Comparison of ENCODE assay signal across 22 cellular contexts in genomic region chr18:31049189-31049588, GRCh38. TPM values are rescaled to one million over a fixed set of nuclear protein-coding genes. Genes with fewer than 3 reads are reported as not detected.
DNase-seq lines count a peak whose midpoint lies in the region; ATAC-seq and TF ChIP-seq lines count a peak whose summit lies in the region.
"Had no signal": no experiment of that assay in that cellular context is flagged by ENCODE, and none has a peak within 500 bp of the region (broad histone marks: within the 10 kb centered on the region; RNA-seq: fewer than 3 reads in every experiment).

No MANE protein-coding gene starts in this region.

- H3K4me1 ChIP-seq in IMR-90 (ENCODE audit: control insufficient read depth, insufficient read depth, low read length): no peaks in the 10 kb centered on the region
- peaks cover 33% of the 10 kb centered on the region for H3K4me1 ChIP-seq in foreskin keratinocyte
- H3K4me1 ChIP-seq: colonic mucosa, pancreas, sigmoid colon, tibial nerve had no signal

- no peak overlapping the region for H3K4me2 ChIP-seq in IMR-90 (ENCODE audit: low read depth, low read length)

- H3K9me3 Mint-ChIP-seq in activated T-cell treated with anti-CD3 and anti-CD28 coated beads, Interleukin-2, amount 50 U/mL, for 24 hours: peaks cover 19% of the 10 kb centered on the region
- H3K9me3 Mint-ChIP-seq in activated T-cell treated with anti-CD3 and anti-CD28 coated beads, Interleukin-2, amount 50 U/mL, for 4 hours: peaks cover 14% of the 10 kb centered on the region

- no peak overlapping the region for H2BK5ac ChIP-seq in IMR-90 (ENCODE audit: low read depth, low read length, poor library complexity, severe bottlenecking)

- H3K4ac ChIP-seq in IMR-90 (ENCODE audit: low read depth, low read length): no peak overlapping the region

- H4K91ac ChIP-seq in IMR-90 (ENCODE audit: insufficient read depth, low read depth, low read length): no peak overlapping the region

- TF ChIP-seq POLR2A in IMR-90 (IDR thresholded peaks at IDR 0.05; ENCODE audit: low read depth, low read length): no peak

- WGBS in IMR-90 (ENCODE audit: extremely low coverage in 2 of 2, insufficient read length in 1 of 2), 2 experiments: no CpG with 5 or more reads among the region's 4 CpGs

- no peak for TF ChIP-seq RAD21 in IMR-90 (IDR thresholded peaks at IDR 0.05; ENCODE audit: low read length)

- H2BK20ac ChIP-seq in IMR-90 (ENCODE audit: low read depth, low read length): no peak overlapping the region

- H3K36me3 Mint-ChIP-seq in activated T-cell treated with anti-CD3 and anti-CD28 coated beads, Interleukin-2, amount 50 U/mL, for 24 hours (ENCODE audit: low read depth): no peaks in the 10 kb centered on the region
- H3K36me3 Mint-ChIP-seq in activated T-cell treated with anti-CD3 and anti-CD28 coated beads, Interleukin-2, amount 50 U/mL, for 4 hours (ENCODE audit: insufficient read depth): no peaks in the 10 kb centered on the region
- H3K36me3 Mint-ChIP-seq: activated naive CD8-positive, alpha-beta T cell had no signal

- H3K56ac ChIP-seq in IMR-90 (ENCODE audit: extremely low read depth, insufficient read depth, low read length): no peak overlapping the region

- no peaks in the 10 kb centered on the region for H3K36me3 ChIP-seq in IMR-90 (ENCODE audit: control insufficient read depth, insufficient read depth, low read length)
- H3K36me3 ChIP-seq: colonic mucosa, pancreas, sigmoid colon, tibial nerve had no signal

- no peak overlapping the region for H2BK120ac ChIP-seq in IMR-90 (ENCODE audit: low read depth, low read length)

- H2AK5ac ChIP-seq in IMR-90 (ENCODE audit: low read depth, low read length): no peak overlapping the region

- no peak overlapping the region for H3K23ac ChIP-seq in IMR-90 (ENCODE audit: low read depth, low read length)

- no peak overlapping the region for H4K5ac ChIP-seq in IMR-90 (ENCODE audit: low read depth, low read length)

- no peak for ATAC-seq in IMR-90 (ENCODE audit: low read depth)
- ATAC-seq in foreskin keratinocyte: peak; percentile 32
- no peak for ATAC-seq in activated T-cell treated with anti-CD3 and anti-CD28 coated beads, Interleukin-2, amount 50 U/mL, for 4 hours
- ATAC-seq: naive thymus-derived CD4-positive, alpha-beta T cell; pancreas; stimulated activated naive CD8-positive, alpha-beta T cell treated with anti-CD3 and anti-CD28 coated beads, Interleukin-15, Interleukin-2, amounts not matched to agents 100 U/mL and 50 U/mL, for 24 hours had no signal

- H3K79me1 ChIP-seq in IMR-90 (ENCODE audit: low read depth in 1 of 2, low read length in 2 of 2): no peaks in the 10 kb centered on the region

- no peak overlapping the region for H3K4me3 ChIP-seq in IMR-90 (ENCODE audit: insufficient read depth, low read depth, low read length)
- H3K4me3 ChIP-seq: colonic mucosa, pancreas, sigmoid colon, tibial nerve had no signal

- no peak overlapping the region for H2BK15ac ChIP-seq in IMR-90 (ENCODE audit: low read depth, low read length)

- in situ Hi-C loops in IMR-90 (cut with MboI; ENCODE audit: low sequenced_read_pairs): no loop called here

- no peak overlapping the region for H3K14ac ChIP-seq in IMR-90 (replicated peaks; ENCODE audit: low read depth, low read length)

- no peaks in the 10 kb centered on the region for H3K9me3 ChIP-seq in IMR-90 (ENCODE audit: control insufficient read depth, insufficient read depth, low read length)
- H3K9me3 ChIP-seq: colonic mucosa, pancreas, sigmoid colon had no signal

- intact Hi-C loops in IMR-90 (cut with micrococcal nuclease): no loop called here

- H2AK9ac ChIP-seq in IMR-90 (replicated peaks; ENCODE audit: low read depth, low read length, poor library complexity): no peak overlapping the region

- no peaks in the 10 kb centered on the region for H4K20me1 ChIP-seq in IMR-90 (ENCODE audit: insufficient read depth, low read length)

- BruUV-seq in IMR-90 (replicated peaks; lab: Mats Ljungman, UMichigan): no TSS peak

- peaks cover 4% of the 10 kb centered on the region for H3K27me3 Mint-ChIP-seq in activated T-cell treated with anti-CD3 and anti-CD28 coated beads, Interleukin-2, amount 50 U/mL, for 24 hours
- peaks cover 6% of the 10 kb centered on the region for H3K27me3 Mint-ChIP-seq in activated T-cell treated with anti-CD3 and anti-CD28 coated beads, Interleukin-2, amount 50 U/mL, for 4 hours (ENCODE audit: low read depth)

- H3K27me3 ChIP-seq in IMR-90 (ENCODE audit: control insufficient read depth, insufficient read depth, low read length) (no peaks in the 10 kb centered on the region), foreskin keratinocyte (no peaks in the 10 kb centered on the region)

- POLR2A ChIA-PET in IMR-90 (lab: Charles Lee; ENCODE audit: unreplicated experiment): no interaction called here

- peak; percentile 22 for DNase-seq in COLO668 (lab: John Stamatoyannopoulos, UW; ENCODE audit: unreplicated experiment)
- DNase-seq in IMR-90: no peak
- DNase-seq in NCI-H69 (lab: John Stamatoyannopoulos, UW): peak; percentile 23
- peak in 1 of 2 donors; percentile 80 for DNase-seq in foreskin keratinocyte
- DNase-seq in activated T-cell treated with anti-CD3 and anti-CD28 coated beads, Interleukin-2, amount 50 U/mL, for 24 hours: no peak
- no peak for DNase-seq in NCI-H2227 treated with DMSO at 0.1 percent for 48 hours (lab: John Stamatoyannopoulos, UW)
- no peak for DNase-seq in activated CD4-positive, CD25-positive, alpha-beta regulatory T cell treated with anti-CD3 and anti-CD28 coated beads, Interleukin-2, amount 50 U/mL, for 72 hours
- DNase-seq in activated T-cell treated with anti-CD3 and anti-CD28 coated beads, Interleukin-2, amount 50 U/mL, for 4 hours: no peak
- DNase-seq: activated CD4-positive, alpha-beta T cell treated with anti-CD3 and anti-CD28 coated beads for 1 hour; colonic mucosa; islet precursor cell; naive thymus-derived CD4-positive, alpha-beta T cell; pancreas; sigmoid colon; stimulated activated CD4-positive, alpha-beta T cell treated with anti-CD3 and anti-CD28 coated beads, Interleukin-1b, Interleukin-23, amount 100 ng/mL, for 48 hours; stimulated activated naive CD8-positive, alpha-beta T cell treated with anti-CD3 and anti-CD28 coated beads, Interleukin-15, Interleukin-2, amounts not matched to agents 100 U/mL and 50 U/mL, for 24 hours; T-helper 9 cell had no signal

- H3K4me3 Mint-ChIP-seq in activated T-cell treated with anti-CD3 and anti-CD28 coated beads, Interleukin-2, amount 50 U/mL, for 24 hours: no peak overlapping the region
- H3K4me3 Mint-ChIP-seq in activated T-cell treated with anti-CD3 and anti-CD28 coated beads, Interleukin-2, amount 50 U/mL, for 4 hours: no peak overlapping the region
- H3K4me3 Mint-ChIP-seq: activated naive CD8-positive, alpha-beta T cell; naive thymus-derived CD4-positive, alpha-beta T cell had no signal

- no peaks in the 10 kb centered on the region for H3K4me1 Mint-ChIP-seq in activated T-cell treated with anti-CD3 and anti-CD28 coated beads, Interleukin-2, amount 50 U/mL, for 24 hours (ENCODE audit: low read depth)
- no peaks in the 10 kb centered on the region for H3K4me1 Mint-ChIP-seq in activated T-cell treated with anti-CD3 and anti-CD28 coated beads, Interleukin-2, amount 50 U/mL, for 4 hours (ENCODE audit: low read depth)
- H3K4me1 Mint-ChIP-seq: naive thymus-derived CD4-positive, alpha-beta T cell had no signal

- no peaks in the 10 kb centered on the region for H3K9me1 ChIP-seq in IMR-90 (ENCODE audit: insufficient read depth, low read length)

- dilution Hi-C loops in IMR-90 (cut with HindIII; ENCODE audit: low sequenced_read_pairs, unreplicated experiment): no loop called here

- no peak overlapping the region for H3K9ac ChIP-seq in IMR-90 (ENCODE audit: low read depth, low read length)

- no peak for TF ChIP-seq CTCF in IMR-90 (conservative IDR thresholded peaks at IDR 0.05; ENCODE audit: low read depth, low read length)
- TF ChIP-seq CTCF in foreskin keratinocyte (conservative IDR thresholded peaks at IDR 0.05): no peak

- no peak overlapping the region for H4K8ac ChIP-seq in IMR-90 (ENCODE audit: low read depth in 2 of 2, low read length in 2 of 2)

- no peak overlapping the region for H3K18ac ChIP-seq in IMR-90 (ENCODE audit: low read depth, low read length)

- CTCF ChIA-PET in IMR-90 (lab: Yijun Ruan, JAX): no interaction called here

- no peak overlapping the region for H2AFZ ChIP-seq in IMR-90 (replicated peaks; ENCODE audit: low read length, poor library complexity)

- no peak overlapping the region for H3K27ac Mint-ChIP-seq in activated T-cell treated with anti-CD3 and anti-CD28 coated beads, Interleukin-2, amount 50 U/mL, for 24 hours
- H3K27ac Mint-ChIP-seq: activated naive CD8-positive, alpha-beta T cell; naive thymus-derived CD4-positive, alpha-beta T cell had no signal

- H3K27ac ChIP-seq in IMR-90 (ENCODE audit: insufficient read depth, low read length) (no peak overlapping the region), foreskin keratinocyte (peak overlapping the region; percentile 79)
- H3K27ac ChIP-seq: colonic mucosa, pancreas, sigmoid colon, tibial nerve had no signal

TF ChIP-seq in IMR-90, 13 proteins besides CTCF, POLR2A, EP300 and RAD21:
- TF ChIP-seq RFX5 (IDR thresholded peaks at IDR 0.05; ENCODE audit: low read depth, low read length): no peak
- TF ChIP-seq BHLHE40 (IDR thresholded peaks at IDR 0.05; ENCODE audit: low read depth, low read length): no peak
- TF ChIP-seq MAFK (IDR thresholded peaks at IDR 0.05; ENCODE audit: low read depth, low read length): peak; percentile 47
- TF ChIP-seq MXI1 (IDR thresholded peaks at IDR 0.05; ENCODE audit: borderline replicate concordance, low read depth, low read length): no peak
- TF ChIP-seq CEBPB (IDR thresholded peaks at IDR 0.05; ENCODE audit: low read depth, low read length): no peak
- TF ChIP-seq SMC3 (IDR thresholded peaks at IDR 0.05; ENCODE audit: low read depth, low read length): no peak
- no peak for TF ChIP-seq CHD1 (IDR thresholded peaks at IDR 0.05; ENCODE audit: low read depth, low read length)

RNA-seq across cellular contexts. Expression of gene DSC3, which starts 6.6 kb away (rescaled TPM):
- total RNA-seq in IMR-90 (2012; rRNA removed) (under 0.01 TPM in 2 replicates), foreskin keratinocyte (136 and 140 TPM in 2 replicates)
- polyA plus RNA-seq in IMR-90 (2012; rRNA removed) (0.01 and 0.09 TPM in 2 replicates), foreskin keratinocyte (23.4 and 27.8 TPM in 2 replicates)
- under 0.01 and 0.01 TPM in 2 replicates for polyA plus RNA-seq in IMR-90 (2012; cell fraction: cytosol; rRNA removed)
- 0.03 TPM in 1 of 2 replicates, not detected in the other for polyA plus RNA-seq in IMR-90 (2012; cell fraction: nucleus; rRNA removed; ENCODE audit: low replicate concordance)
- not detected for total RNA-seq in activated T-cell treated with anti-CD3 and anti-CD28 coated beads, Interleukin-2, amount 50 U/mL, for 4 hours
- total RNA-seq: G401; naive thymus-derived CD4-positive, alpha-beta T cell had no signal
- polyA plus RNA-seq: naive thymus-derived CD4-positive, alpha-beta T cell had no signal

RNA-seq across cellular contexts. Expression of gene DSC2, which starts 53.0 kb away (rescaled TPM):
- total RNA-seq in IMR-90 (2012; rRNA removed): not detected in 2 replicates
- polyA plus RNA-seq in IMR-90 (2012; rRNA removed): not detected in 2 replicates
- polyA plus RNA-seq in IMR-90 (2012; cell fraction: cytosol; rRNA removed): not detected in 2 replicates
- not detected in 2 replicates for polyA plus RNA-seq in IMR-90 (2012; cell fraction: nucleus; rRNA removed; ENCODE audit: low replicate concordance)
- 31.4 and 31.5 TPM in 2 replicates for total RNA-seq in foreskin keratinocyte
- 6.6 and 7.3 TPM in 2 replicates for polyA plus RNA-seq in foreskin keratinocyte
- total RNA-seq in activated T-cell treated with anti-CD3 and anti-CD28 coated beads, Interleukin-2, amount 50 U/mL, for 4 hours: under 1 TPM; 0.08 to 0.11 (median 0.10) TPM
- total RNA-seq: activated CD8-positive, alpha-beta memory T cell treated with anti-CD3 and anti-CD28 coated beads for 36 hours; G401; RPMI7951 had no signal
- polyA plus RNA-seq: naive thymus-derived CD4-positive, alpha-beta T cell had no signal

Comparison
In these comparisons a context has a peak if more than half of its experiments do, and no peak if none do; other contexts are left out.
1. DNase-seq: peak in COLO668 (single experiment) and NCI-H69 (single experiment); none in IMR-90 (single experiment), activated T-cell treated with anti-CD3 and anti-CD28 coated beads, Interleukin-2, amount 50 U/mL, for 24 hours (single experiment), NCI-H2227 treated with DMSO at 0.1 percent for 48 hours (single experiment), activated CD4-positive, CD25-positive, alpha-beta regulatory T cell treated with anti-CD3 and anti-CD28 coated beads, Interleukin-2, amount 50 U/mL, for 72 hours (single experiment) and activated T-cell treated with anti-CD3 and anti-CD28 coated beads, Interleukin-2, amount 50 U/mL, for 4 hours (single experiment).
2. RNA of gene DSC3, which starts 6.6 kb away (total RNA-seq): 136 to 140 TPM in foreskin keratinocyte; under 0.01 TPM in IMR-90 and not detected in activated T-cell treated with anti-CD3 and anti-CD28 coated beads, Interleukin-2, amount 50 U/mL, for 4 hours; every median in the first group is over 100 times any median in the second.
3. RNA of gene DSC2, which starts 53.0 kb away (total RNA-seq): 31.4 to 31.5 TPM in foreskin keratinocyte; 0.08 to 0.11 TPM in activated T-cell treated with anti-CD3 and anti-CD28 coated beads, Interleukin-2, amount 50 U/mL, for 4 hours and not detected in IMR-90; every median in the first group is over 10 times any median in the second.